In the genomic region with DNA sequence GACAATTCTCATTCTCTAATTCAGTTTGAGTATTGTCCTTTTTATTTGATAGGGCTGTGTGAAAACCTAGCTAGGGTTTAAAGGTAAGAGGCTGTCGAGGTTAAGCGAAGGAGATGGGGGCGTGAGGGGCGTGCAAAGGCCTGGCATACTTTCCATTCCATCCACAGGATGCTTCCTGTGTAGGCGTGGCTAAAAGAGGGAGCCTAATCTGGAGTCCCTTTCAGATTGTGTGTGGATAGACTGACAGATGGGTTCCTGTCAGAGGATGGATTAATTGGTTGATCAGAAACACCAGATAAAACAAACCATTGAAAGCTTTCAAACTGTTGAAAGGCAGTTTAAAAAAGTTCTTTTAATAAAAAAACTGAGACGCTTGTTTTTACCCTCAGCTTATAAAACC, we compare ENCODE assay signal across 7 cellular contexts. TPM values are rescaled to one million over a fixed set of nuclear protein-coding genes. Genes with fewer than 3 reads are reported as not detected.
A peak's percentile ranks its signal among the peaks of the same experiment; 100 is the strongest.
DNase-seq lines count a peak whose midpoint lies in the region; ATAC-seq lines count a peak whose summit lies in the region.

No MANE protein-coding gene starts in this region.

- ATAC-seq in HG03097 (IDR thresholded peaks at IDR 0.05; ENCODE audit: low FRiP score, unreplicated experiment), result no peak

- peak overlapping the region in 3 of 5 donors; percentile 86 to 94 (median 90) for H3K4me3 ChIP-seq in subcutaneous abdominal adipose tissue (ENCODE audit: low read depth in 1 of 5, low read length in 5 of 5)

- peak overlapping the region; percentile 92 to 100 (median 96) for H3K4me3 Mint-ChIP-seq in IgD-negative memory B cell
- peak overlapping the region; percentile 92 for H3K4me3 Mint-ChIP-seq in activated T-helper 2 cell treated with anti-CD3 and anti-CD28 coated beads, Interferon-gamma antibody, Interleukin-2, Interleukin-4, amounts not matched to agents 10 μg/mL and 5 μg/mL and 100 μg/mL, durations not matched to agents 14 hours and 24 hours and 36 hours (ENCODE audit: low read depth)

- H3K36me3 ChIP-seq in subcutaneous abdominal adipose tissue (ENCODE audit: control insufficient read depth in 5 of 5, insufficient read depth in 5 of 5, low read length in 5 of 5), result no peaks in the 10 kb centered on the region

- intact Hi-C loops in activated T-helper 2 cell treated with anti-CD3 and anti-CD28 coated beads, Interferon-gamma antibody, Interleukin-2, Interleukin-4, amounts not matched to agents 10 μg/mL and 5 μg/mL and 100 μg/mL, durations not matched to agents 14 hours and 24 hours and 36 hours (cut with micrococcal nuclease), result loop anchor here (1.0 to 10.0 kb wide), 5 partner anchors 34 to 320 kb away; a partner anchor contains a TSS

- DNase-seq in activated T-helper 2 cell treated with anti-CD3 and anti-CD28 coated beads, Interferon-gamma antibody, Interleukin-2, Interleukin-4, amounts not matched to agents 10 μg/mL and 5 μg/mL and 100 μg/mL, durations not matched to agents 14 hours and 24 hours and 36 hours (ENCODE audit: low spot score), result no peak
- DNase-seq in iPS-NIHi7 (ENCODE audit: extremely low spot score) (peak; percentile 65), GM19240 (ENCODE audit: insufficient read length, low spot score) (no peak)
- no peak for DNase-seq in stimulated activated CD4-positive, alpha-beta T cell treated with anti-CD3 and anti-CD28 coated beads, Interleukin-2, amount 100 ng/mL, for 48 hours

- H3K27me3 Mint-ChIP-seq in IgD-negative memory B cell, result no peaks in the 10 kb centered on the region
- no peaks in the 10 kb centered on the region for H3K27me3 Mint-ChIP-seq in activated T-helper 2 cell treated with anti-CD3 and anti-CD28 coated beads, Interferon-gamma antibody, Interleukin-2, Interleukin-4, amounts not matched to agents 10 μg/mL and 5 μg/mL and 100 μg/mL, durations not matched to agents 14 hours and 24 hours and 36 hours (ENCODE audit: low read depth)

- H3K9me3 ChIP-seq in subcutaneous abdominal adipose tissue (ENCODE audit: control insufficient read depth in 5 of 5, low read length in 5 of 5), result no peaks in the 10 kb centered on the region

- H3K9me3 Mint-ChIP-seq in IgD-negative memory B cell, result no peaks in the 10 kb centered on the region
- no peaks in the 10 kb centered on the region for H3K9me3 Mint-ChIP-seq in activated T-helper 2 cell treated with anti-CD3 and anti-CD28 coated beads, Interferon-gamma antibody, Interleukin-2, Interleukin-4, amounts not matched to agents 10 μg/mL and 5 μg/mL and 100 μg/mL, durations not matched to agents 14 hours and 24 hours and 36 hours

- H3K4me1 ChIP-seq in subcutaneous abdominal adipose tissue (ENCODE audit: control insufficient read depth in 5 of 5, insufficient read depth in 5 of 5, low read length in 5 of 5), result peaks cover 5 to 38% (median 28%) of the 10 kb centered on the region in 5 donors

- H3K27me3 ChIP-seq in subcutaneous abdominal adipose tissue (ENCODE audit: control insufficient read depth in 5 of 5, insufficient read depth in 4 of 5, low read length in 5 of 5), result no peaks in the 10 kb centered on the region

- H3K27ac Mint-ChIP-seq in IgD-negative memory B cell, result peak overlapping the region; percentile 94 to 99 (median 99)
- peak overlapping the region; percentile 98 for H3K27ac Mint-ChIP-seq in activated T-helper 2 cell treated with anti-CD3 and anti-CD28 coated beads, Interferon-gamma antibody, Interleukin-2, Interleukin-4, amounts not matched to agents 10 μg/mL and 5 μg/mL and 100 μg/mL, durations not matched to agents 14 hours and 24 hours and 36 hours

- peak overlapping the region; percentile 87 for H3K27ac ChIP-seq in subcutaneous abdominal adipose tissue (ENCODE audit: low read depth, low read length)

- peaks cover 25 to 35% (median 27%) of the 10 kb centered on the region in 3 donors for H3K4me1 Mint-ChIP-seq in IgD-negative memory B cell
- peaks cover 45% of the 10 kb centered on the region for H3K4me1 Mint-ChIP-seq in activated T-helper 2 cell treated with anti-CD3 and anti-CD28 coated beads, Interferon-gamma antibody, Interleukin-2, Interleukin-4, amounts not matched to agents 10 μg/mL and 5 μg/mL and 100 μg/mL, durations not matched to agents 14 hours and 24 hours and 36 hours (ENCODE audit: low read depth)

- peak overlapping the region in 2 of 5 donors; percentile 79 to 82 for H3K9ac ChIP-seq in subcutaneous abdominal adipose tissue (ENCODE audit: low read length in 5 of 5)

- no peaks in the 10 kb centered on the region for H3K36me3 Mint-ChIP-seq in IgD-negative memory B cell
- peaks cover 30% of the 10 kb centered on the region for H3K36me3 Mint-ChIP-seq in activated T-helper 2 cell treated with anti-CD3 and anti-CD28 coated beads, Interferon-gamma antibody, Interleukin-2, Interleukin-4, amounts not matched to agents 10 μg/mL and 5 μg/mL and 100 μg/mL, durations not matched to agents 14 hours and 24 hours and 36 hours (ENCODE audit: low read depth)

RNA-seq across cellular contexts. Expression of a gene that starts 1.1 kb away (rescaled TPM):
- polyA plus RNA-seq in IgD-negative memory B cell, result 9.9 TPM
- 124 and 135 TPM in 2 replicates for total RNA-seq in activated T-helper 2 cell treated with anti-CD3 and anti-CD28 coated beads, Interferon-gamma antibody, Interleukin-2, Interleukin-4, amounts not matched to agents 10 μg/mL and 5 μg/mL and 100 μg/mL, durations not matched to agents 14 hours and 24 hours and 36 hours
